ENCODE assay signal across 13 cellular contexts in genomic region chr12:45478931-45479330, GRCh38.
"Had no signal": no experiment of that assay in that cellular context is flagged by ENCODE, and none has a peak within 500 bp of the region (broad histone marks: within the 10 kb centered on the region; RNA-seq: fewer than 3 reads in every experiment).

No MANE protein-coding gene starts in this region.

- H3K27ac ChIP-seq: colonic mucosa, coronary artery, dorsolateral prefrontal cortex, epithelial cell of prostate, esophagus muscularis mucosa, esophagus squamous epithelium, foreskin keratinocyte, gastrocnemius medialis, gastroesophageal sphincter, heart left ventricle, heart right ventricle had no signal

- H3K9me3 ChIP-seq: colonic mucosa, gastrocnemius medialis had no signal

- H3K36me3 ChIP-seq: colonic mucosa, esophagus muscularis mucosa, esophagus squamous epithelium, gastrocnemius medialis, gastroesophageal sphincter, heart left ventricle, heart right ventricle had no signal

- H3K4me1 ChIP-seq: colonic mucosa had no signal

- H3K4me3 ChIP-seq: colonic mucosa, coronary artery, dorsolateral prefrontal cortex, esophagus muscularis mucosa, esophagus squamous epithelium, gastrocnemius medialis, gastroesophageal sphincter, heart left ventricle, heart right ventricle had no signal

- ATAC-seq: effector memory CD8-positive, alpha-beta T cell; esophagus mucosa; foreskin keratinocyte; gastrocnemius medialis; gastroesophageal sphincter; heart left ventricle; heart right ventricle had no signal
